In the genomic region with DNA sequence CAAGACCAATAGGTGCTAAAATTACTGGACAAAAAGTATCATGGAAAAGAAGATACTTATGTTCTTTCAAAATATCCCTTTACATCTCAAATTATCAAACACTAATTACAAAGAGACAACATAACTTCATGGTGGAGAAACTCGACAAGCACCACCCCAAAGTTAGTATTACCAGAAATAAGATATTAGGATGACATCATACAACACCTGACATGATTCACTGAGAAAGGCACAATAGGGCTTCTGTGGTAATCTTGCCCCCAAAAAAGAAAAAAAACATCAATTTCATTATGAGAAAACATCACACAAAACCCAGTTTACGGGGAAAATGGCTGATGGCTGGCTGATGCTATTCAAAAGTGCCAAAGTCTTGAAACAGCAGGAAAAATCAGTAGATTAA, we compare ENCODE assay signal across 22 cellular contexts.
"Had no signal": no experiment of that assay in that cellular context is flagged by ENCODE, and none has a peak within 500 bp of the region (broad histone marks: within the 10 kb centered on the region; RNA-seq: fewer than 3 reads in every experiment).

No MANE protein-coding gene starts in this region.

- H3K9me3 ChIP-seq: colonic mucosa, esophagus squamous epithelium, gastrocnemius medialis, left lung, lower lobe of right lung, mucosa of descending colon had no signal

- DNase-seq: colonic mucosa; cortex of kidney; effector CD8-positive, alpha-beta T cell; effector memory CD8-positive, alpha-beta T cell; endodermal cell; esophagus squamous epithelium; foreskin fibroblast; foreskin melanocyte; gastrocnemius medialis; glutamatergic neuron; head of caudate nucleus; heart right ventricle; hippocampal formation; left cardiac atrium; left lung; left ventricle myocardium superior; lower lobe of right lung; mesenchymal stem cell; mucosa of descending colon had no signal

- H3K4me1 ChIP-seq: colonic mucosa, esophagus squamous epithelium, gastrocnemius medialis, heart right ventricle, left lung, lower lobe of right lung had no signal

- H3K27me3 ChIP-seq: colonic mucosa, esophagus squamous epithelium, gastrocnemius medialis, heart right ventricle, left lung had no signal

- H3K27ac ChIP-seq: colonic mucosa, esophagus squamous epithelium, gastrocnemius medialis, heart right ventricle, left lung, lower lobe of right lung had no signal

- H3K36me3 ChIP-seq: colonic mucosa, esophagus squamous epithelium, gastrocnemius medialis, heart right ventricle, left lung, lower lobe of right lung had no signal

- ATAC-seq: effector memory CD8-positive, alpha-beta T cell; gastrocnemius medialis; heart right ventricle; left cardiac atrium; left lung; left ventricle myocardium superior; lower lobe of right lung; mucosa of descending colon had no signal

- H3K4me3 ChIP-seq: colonic mucosa, esophagus squamous epithelium, gastrocnemius medialis, heart right ventricle, left lung, lower lobe of right lung, mucosa of descending colon had no signal

- FAIRE-seq: endometrium, islet of Langerhans, keratinocyte had no signal
